Comparison of ENCODE assay signal across 16 cellular contexts in the genomic region with DNA sequence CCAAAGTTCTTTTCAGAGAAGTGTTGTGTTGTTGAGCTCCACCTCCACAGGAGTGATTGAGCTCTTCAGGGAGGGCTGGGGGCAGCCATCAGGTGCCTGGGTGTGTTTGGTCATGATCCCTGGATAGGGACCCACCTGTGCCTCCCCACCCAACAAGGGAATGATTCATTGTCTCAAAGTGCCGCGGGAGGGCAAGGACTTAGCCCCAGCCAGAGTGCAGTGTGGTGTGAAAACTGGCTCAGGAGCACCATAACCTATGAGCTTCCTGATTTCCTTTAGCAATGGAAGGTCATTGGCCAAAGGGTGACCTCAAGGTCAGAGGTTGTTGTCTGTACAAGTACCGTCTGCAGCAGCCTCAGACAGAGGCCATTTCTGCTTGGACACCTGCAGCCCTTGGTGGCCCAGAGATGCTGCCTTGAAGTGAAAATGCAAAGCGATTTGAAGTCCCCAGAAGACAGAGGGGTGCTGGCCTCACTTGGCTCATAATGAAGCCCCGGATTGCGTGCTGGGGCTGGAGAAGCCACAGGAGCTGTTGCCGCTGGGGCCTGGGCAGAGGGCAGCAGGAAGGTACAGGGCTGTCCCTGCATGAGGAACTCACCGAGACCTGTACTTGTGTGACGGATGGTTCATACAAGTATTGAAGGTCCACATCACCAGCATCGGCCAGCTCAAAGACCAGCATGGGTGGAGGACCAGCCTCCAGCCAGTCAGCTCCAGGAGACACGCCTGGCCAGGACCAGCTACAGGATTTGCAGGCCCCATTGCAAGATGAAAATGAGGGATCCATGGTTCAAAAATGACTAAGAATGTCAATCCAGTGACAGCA.
"Had no signal": no experiment of that assay in that cellular context is flagged by ENCODE, and none has a peak within 500 bp of the region (broad histone marks: within the 10 kb centered on the region; RNA-seq: fewer than 3 reads in every experiment).

No MANE protein-coding gene starts in this region.

- DNase-seq: activated CD4-positive, alpha-beta T cell treated with anti-CD3 and anti-CD28 coated beads for 48 hours; activated naive CD4-positive, alpha-beta T cell treated with Interleukin-2 at 50 U/mL for 16 hours; amniotic stem cell; left lung; mesenchymal stem cell; naive thymus-derived CD8-positive, alpha-beta T cell; nucleus accumbens; posterior cingulate gyrus; retina; SJCRH30; stimulated activated CD4-positive, alpha-beta T cell treated with anti-CD3 and anti-CD28 coated beads, Interleukin-4, amount 100 ng/mL, for 1 hour; stimulated activated naive CD8-positive, alpha-beta T cell treated with anti-CD3 and anti-CD28 coated beads, Interleukin-15, Interleukin-2, amounts not matched to agents 100 U/mL and 50 U/mL, for 24 hours; T-helper 2 cell had no signal

- H3K4me3 ChIP-seq: left lung, SJCRH30 had no signal

- H3K27me3 ChIP-seq: left lung, SJCRH30 had no signal

- H3K27ac ChIP-seq: left lung, SJCRH30 had no signal

- H3K27me3 Mint-ChIP-seq: naive thymus-derived CD8-positive, alpha-beta T cell had no signal

- H3K36me3 ChIP-seq: left lung, SJCRH30 had no signal

- H3K36me3 Mint-ChIP-seq: naive thymus-derived CD8-positive, alpha-beta T cell had no signal

- H3K4me3 Mint-ChIP-seq: activated T-helper 1 cell treated with anti-CD3 and anti-CD28 coated beads, Interleukin-12 subunit alpha, Interleukin-12 subunit beta, Interleukin-2, Interleukin-4 antibody, amounts not matched to agents 30 ng/mL and 10 ng/mL and 1 ng/mL, durations not matched to agents 14 hours and 24 hours and 36 hours; naive thymus-derived CD8-positive, alpha-beta T cell had no signal

- H3K9me3 ChIP-seq: left lung, SJCRH30 had no signal

- FAIRE-seq: endometrium, islet of Langerhans had no signal

- ATAC-seq: left lung; naive thymus-derived CD8-positive, alpha-beta T cell; stimulated activated naive CD8-positive, alpha-beta T cell treated with anti-CD3 and anti-CD28 coated beads, Interleukin-15, Interleukin-2, amounts not matched to agents 100 U/mL and 50 U/mL, for 24 hours had no signal

- H3K9me3 Mint-ChIP-seq: activated T-helper 1 cell treated with anti-CD3 and anti-CD28 coated beads, Interleukin-12 subunit alpha, Interleukin-12 subunit beta, Interleukin-2, Interleukin-4 antibody, amounts not matched to agents 30 ng/mL and 10 ng/mL and 1 ng/mL, durations not matched to agents 14 hours and 24 hours and 36 hours; naive thymus-derived CD8-positive, alpha-beta T cell had no signal

- H3K4me1 ChIP-seq: SJCRH30 had no signal
